1 cellular context compared by ENCODE assay signal in the genomic region with DNA sequence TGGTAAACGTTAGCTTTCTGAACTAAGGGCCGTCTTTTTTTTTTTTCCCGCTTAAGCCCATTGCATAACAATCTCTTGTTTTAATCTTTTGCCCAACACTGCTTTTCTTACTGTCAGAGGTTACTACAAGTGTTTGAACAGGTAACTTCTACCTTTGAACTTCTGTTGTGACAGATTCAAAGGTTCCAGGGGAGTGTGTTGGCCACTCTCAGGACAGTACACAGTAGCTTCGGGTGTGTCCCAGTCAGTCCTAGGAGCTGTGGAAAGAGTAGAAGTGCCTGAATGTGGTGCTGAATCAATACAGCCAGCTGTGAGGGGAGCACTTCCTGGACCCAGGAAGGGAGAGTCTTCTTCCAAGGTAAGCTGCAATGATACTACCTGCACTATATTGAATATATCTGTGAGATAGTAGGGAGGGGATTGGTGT.
TF ChIP-seq lines count a peak whose summit lies in the region.

A gene with protein sequence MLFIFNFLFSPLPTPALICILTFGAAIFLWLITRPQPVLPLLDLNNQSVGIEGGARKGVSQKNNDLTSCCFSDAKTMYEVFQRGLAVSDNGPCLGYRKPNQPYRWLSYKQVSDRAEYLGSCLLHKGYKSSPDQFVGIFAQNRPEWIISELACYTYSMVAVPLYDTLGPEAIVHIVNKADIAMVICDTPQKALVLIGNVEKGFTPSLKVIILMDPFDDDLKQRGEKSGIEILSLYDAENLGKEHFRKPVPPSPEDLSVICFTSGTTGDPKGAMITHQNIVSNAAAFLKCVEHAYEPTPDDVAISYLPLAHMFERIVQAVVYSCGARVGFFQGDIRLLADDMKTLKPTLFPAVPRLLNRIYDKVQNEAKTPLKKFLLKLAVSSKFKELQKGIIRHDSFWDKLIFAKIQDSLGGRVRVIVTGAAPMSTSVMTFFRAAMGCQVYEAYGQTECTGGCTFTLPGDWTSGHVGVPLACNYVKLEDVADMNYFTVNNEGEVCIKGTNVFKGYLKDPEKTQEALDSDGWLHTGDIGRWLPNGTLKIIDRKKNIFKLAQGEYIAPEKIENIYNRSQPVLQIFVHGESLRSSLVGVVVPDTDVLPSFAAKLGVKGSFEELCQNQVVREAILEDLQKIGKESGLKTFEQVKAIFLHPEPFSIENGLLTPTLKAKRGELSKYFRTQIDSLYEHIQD (plus strand): TSS at position 205 of the 427 bp plus-strand sequence. CDS start 20,831 bp downstream, outside the sequence.

TF ChIP-seq in HepG2, 621 proteins besides CTCF, POLR2A, EP300 and RAD21 (continued from another document and continues in another):
- TF ChIP-seq, protein P1, sequence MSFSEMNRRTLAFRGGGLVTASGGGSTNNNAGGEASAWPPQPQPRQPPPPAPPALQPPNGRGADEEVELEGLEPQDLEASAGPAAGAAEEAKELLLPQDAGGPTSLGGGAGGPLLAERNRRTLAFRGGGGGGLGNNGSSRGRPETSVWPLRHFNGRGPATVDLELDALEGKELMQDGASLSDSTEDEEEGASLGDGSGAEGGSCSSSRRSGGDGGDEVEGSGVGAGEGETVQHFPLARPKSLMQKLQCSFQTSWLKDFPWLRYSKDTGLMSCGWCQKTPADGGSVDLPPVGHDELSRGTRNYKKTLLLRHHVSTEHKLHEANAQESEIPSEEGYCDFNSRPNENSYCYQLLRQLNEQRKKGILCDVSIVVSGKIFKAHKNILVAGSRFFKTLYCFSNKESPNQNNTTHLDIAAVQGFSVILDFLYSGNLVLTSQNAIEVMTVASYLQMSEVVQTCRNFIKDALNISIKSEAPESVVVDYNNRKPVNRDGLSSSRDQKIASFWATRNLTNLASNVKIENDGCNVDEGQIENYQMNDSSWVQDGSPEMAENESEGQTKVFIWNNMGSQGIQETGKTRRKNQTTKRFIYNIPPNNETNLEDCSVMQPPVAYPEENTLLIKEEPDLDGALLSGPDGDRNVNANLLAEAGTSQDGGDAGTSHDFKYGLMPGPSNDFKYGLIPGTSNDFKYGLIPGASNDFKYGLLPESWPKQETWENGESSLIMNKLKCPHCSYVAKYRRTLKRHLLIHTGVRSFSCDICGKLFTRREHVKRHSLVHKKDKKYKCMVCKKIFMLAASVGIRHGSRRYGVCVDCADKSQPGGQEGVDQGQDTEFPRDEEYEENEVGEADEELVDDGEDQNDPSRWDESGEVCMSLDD (CRISPR knock-in tag; IDR thresholded peaks at IDR 0.05; ENCODE audit: borderline replicate concordance): no peak
- TF ChIP-seq PAF1 (CRISPR knock-in tag; IDR thresholded peaks at IDR 0.05) (no peak), RFX5 (IDR thresholded peaks at IDR 0.05; ENCODE audit: low read depth, low read length) (no peak), ZNF12 (CRISPR knock-in tag; IDR thresholded peaks at IDR 0.05) (peak; percentile 16; the same call in 1 of the 2 replicates), ZNF644 (CRISPR knock-in tag; IDR thresholded peaks at IDR 0.05; ENCODE audit: low read depth) (peak; percentile 58; the same call in 1 of the 2 replicates), BRD4 (CRISPR knock-in tag; IDR thresholded peaks at IDR 0.05) (no peak), SP5 (CRISPR knock-in tag; IDR thresholded peaks at IDR 0.05; ENCODE audit: borderline replicate concordance, low read depth) (peak; percentile 34; the same call in 1 of the 2 replicates), ZNF788 (CRISPR knock-in tag; IDR thresholded peaks at IDR 0.05; ENCODE audit: borderline replicate concordance) (no peak), ZBTB7B (CRISPR knock-in tag; IDR thresholded peaks at IDR 0.05) (peak; percentile 76; the same call in 1 of the 2 replicates), GLI4 (CRISPR knock-in tag; IDR thresholded peaks at IDR 0.05; ENCODE audit: borderline replicate concordance) (no peak), ZNF562 (CRISPR knock-in tag; IDR thresholded peaks at IDR 0.05; ENCODE audit: borderline replicate concordance) (no peak), HNRNPK (IDR thresholded peaks at IDR 0.05; ENCODE audit: low read depth, low read length, poor library complexity, severe bottlenecking) (no peak), ZNF629 (CRISPR knock-in tag; conservative IDR thresholded peaks at IDR 0.05) (no peak), MEIS2 (CRISPR knock-in tag; IDR thresholded peaks at IDR 0.05) (0 out of 2 replicates have a peak, but pooled peaks have one; percentile 58), STAT5B (CRISPR knock-in tag; IDR thresholded peaks at IDR 0.05) (no peak), ZSCAN29 (CRISPR knock-in tag; conservative IDR thresholded peaks at IDR 0.05) (no peak), ZMYM2 (CRISPR knock-in tag; IDR thresholded peaks at IDR 0.05) (peak; percentile 72), NRL (CRISPR knock-in tag; IDR thresholded peaks at IDR 0.05; ENCODE audit: borderline replicate concordance) (no peak), LCORL (IDR thresholded peaks at IDR 0.05) (peak; percentile 58; the same call in 1 of the 2 replicates), LCORL (CRISPR knock-in tag; IDR thresholded peaks at IDR 0.05) (peak; percentile 82), FOXC1 (CRISPR knock-in tag; IDR thresholded peaks at IDR 0.05; ENCODE audit: borderline replicate concordance) (no peak), NCOA2 (CRISPR knock-in tag; IDR thresholded peaks at IDR 0.05) (peak; percentile 87), SUZ12 (IDR thresholded peaks at IDR 0.05; ENCODE audit: low read depth, low read length) (no peak), ZNF614 (CRISPR knock-in tag; IDR thresholded peaks at IDR 0.05; ENCODE audit: borderline replicate concordance) (no peak), ZNF746 (CRISPR knock-in tag; IDR thresholded peaks at IDR 0.05) (no peak), CHCHD3 (CRISPR knock-in tag; IDR thresholded peaks at IDR 0.05) (no peak), MYNN (CRISPR knock-in tag; IDR thresholded peaks at IDR 0.05; ENCODE audit: low read depth) (no peak), SIN3A (IDR thresholded peaks at IDR 0.05; ENCODE audit: borderline replicate concordance, low read depth, low read length) (peak; percentile 77; the same call in 1 of the 2 replicates), JARID2 (CRISPR knock-in tag; IDR thresholded peaks at IDR 0.05; ENCODE audit: insufficient replicate concordance) (no peak), ZNF772 (CRISPR knock-in tag; IDR thresholded peaks at IDR 0.05) (no peak), ZNF777 (CRISPR knock-in tag; IDR thresholded peaks at IDR 0.05) (no peak), ZNF101 (CRISPR knock-in tag; IDR thresholded peaks at IDR 0.05; ENCODE audit: borderline replicate concordance, low read depth) (no peak), ZNF724P (CRISPR knock-in tag; IDR thresholded peaks at IDR 0.05; ENCODE audit: borderline replicate concordance) (no peak), SOX13 (IDR thresholded peaks at IDR 0.05) (peak; percentile 81), SOX13 (CRISPR knock-in tag; conservative IDR thresholded peaks at IDR 0.05 in 1 of 2, IDR thresholded peaks at IDR 0.05 in 1 of 2) (peak in 1 of 2 experiments; percentile 91; a peak in 2 of 4 replicates)
- TF ChIP-seq, protein P2, sequence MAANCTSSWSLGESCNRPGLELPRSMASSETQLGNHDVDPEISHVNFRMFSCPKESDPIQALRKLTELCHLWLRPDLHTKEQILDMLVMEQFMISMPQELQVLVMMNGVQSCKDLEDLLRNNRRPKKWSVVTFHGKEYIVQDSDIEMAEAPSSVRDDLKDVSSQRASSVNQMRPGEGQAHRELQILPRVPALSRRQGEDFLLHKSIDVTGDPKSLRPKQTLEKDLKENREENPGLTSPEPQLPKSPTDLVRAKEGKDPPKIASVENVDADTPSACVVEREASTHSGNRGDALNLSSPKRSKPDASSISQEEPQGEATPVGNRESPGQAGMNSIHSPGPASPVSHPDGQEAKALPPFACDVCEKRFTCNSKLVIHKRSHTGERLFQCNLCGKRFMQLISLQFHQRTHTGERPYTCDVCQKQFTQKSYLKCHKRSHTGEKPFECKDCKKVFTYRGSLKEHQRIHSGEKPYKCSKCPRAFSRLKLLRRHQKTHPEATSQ (CRISPR knock-in tag; IDR thresholded peaks at IDR 0.05; ENCODE audit: borderline replicate concordance): peak; percentile 39; the same call in 1 of the 2 replicates
- TF ChIP-seq, protein P3, sequence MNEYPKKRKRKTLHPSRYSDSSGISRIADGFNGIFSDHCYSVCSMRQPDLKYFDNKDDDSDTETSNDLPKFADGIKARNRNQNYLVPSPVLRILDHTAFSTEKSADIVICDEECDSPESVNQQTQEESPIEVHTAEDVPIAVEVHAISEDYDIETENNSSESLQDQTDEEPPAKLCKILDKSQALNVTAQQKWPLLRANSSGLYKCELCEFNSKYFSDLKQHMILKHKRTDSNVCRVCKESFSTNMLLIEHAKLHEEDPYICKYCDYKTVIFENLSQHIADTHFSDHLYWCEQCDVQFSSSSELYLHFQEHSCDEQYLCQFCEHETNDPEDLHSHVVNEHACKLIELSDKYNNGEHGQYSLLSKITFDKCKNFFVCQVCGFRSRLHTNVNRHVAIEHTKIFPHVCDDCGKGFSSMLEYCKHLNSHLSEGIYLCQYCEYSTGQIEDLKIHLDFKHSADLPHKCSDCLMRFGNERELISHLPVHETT (CRISPR knock-in tag; conservative IDR thresholded peaks at IDR 0.05): no peak
- TF ChIP-seq, protein P4, sequence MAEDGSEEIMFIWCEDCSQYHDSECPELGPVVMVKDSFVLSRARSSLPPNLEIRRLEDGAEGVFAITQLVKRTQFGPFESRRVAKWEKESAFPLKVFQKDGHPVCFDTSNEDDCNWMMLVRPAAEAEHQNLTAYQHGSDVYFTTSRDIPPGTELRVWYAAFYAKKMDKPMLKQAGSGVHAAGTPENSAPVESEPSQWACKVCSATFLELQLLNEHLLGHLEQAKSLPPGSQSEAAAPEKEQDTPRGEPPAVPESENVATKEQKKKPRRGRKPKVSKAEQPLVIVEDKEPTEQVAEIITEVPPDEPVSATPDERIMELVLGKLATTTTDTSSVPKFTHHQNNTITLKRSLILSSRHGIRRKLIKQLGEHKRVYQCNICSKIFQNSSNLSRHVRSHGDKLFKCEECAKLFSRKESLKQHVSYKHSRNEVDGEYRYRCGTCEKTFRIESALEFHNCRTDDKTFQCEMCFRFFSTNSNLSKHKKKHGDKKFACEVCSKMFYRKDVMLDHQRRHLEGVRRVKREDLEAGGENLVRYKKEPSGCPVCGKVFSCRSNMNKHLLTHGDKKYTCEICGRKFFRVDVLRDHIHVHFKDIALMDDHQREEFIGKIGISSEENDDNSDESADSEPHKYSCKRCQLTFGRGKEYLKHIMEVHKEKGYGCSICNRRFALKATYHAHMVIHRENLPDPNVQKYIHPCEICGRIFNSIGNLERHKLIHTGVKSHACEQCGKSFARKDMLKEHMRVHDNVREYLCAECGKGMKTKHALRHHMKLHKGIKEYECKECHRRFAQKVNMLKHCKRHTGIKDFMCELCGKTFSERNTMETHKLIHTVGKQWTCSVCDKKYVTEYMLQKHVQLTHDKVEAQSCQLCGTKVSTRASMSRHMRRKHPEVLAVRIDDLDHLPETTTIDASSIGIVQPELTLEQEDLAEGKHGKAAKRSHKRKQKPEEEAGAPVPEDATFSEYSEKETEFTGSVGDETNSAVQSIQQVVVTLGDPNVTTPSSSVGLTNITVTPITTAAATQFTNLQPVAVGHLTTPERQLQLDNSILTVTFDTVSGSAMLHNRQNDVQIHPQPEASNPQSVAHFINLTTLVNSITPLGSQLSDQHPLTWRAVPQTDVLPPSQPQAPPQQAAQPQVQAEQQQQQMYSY (CRISPR knock-in tag; IDR thresholded peaks at IDR 0.05): no peak
- TF ChIP-seq, protein P5, sequence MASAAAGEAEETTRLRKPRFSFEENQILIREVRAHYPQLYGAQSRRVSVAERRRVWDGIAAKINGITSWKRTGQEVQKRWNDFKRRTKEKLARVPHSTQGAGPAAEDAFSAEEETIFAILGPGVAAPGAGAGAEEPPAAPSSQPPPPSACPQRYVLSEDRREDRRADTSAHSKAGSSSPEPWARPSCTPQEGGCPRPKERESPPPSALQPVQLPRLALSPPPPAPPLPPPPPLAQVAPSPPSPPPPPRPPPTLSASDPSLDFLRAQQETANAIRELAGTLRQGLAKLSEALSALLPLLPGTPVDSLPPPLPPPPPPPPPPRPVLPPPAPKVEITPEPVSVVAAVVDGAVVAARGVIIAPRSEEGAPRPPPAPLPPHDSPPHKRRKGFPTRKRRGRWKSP (CRISPR knock-in tag; IDR thresholded peaks at IDR 0.05): no peak; the same call in 1 of the 2 replicates
- TF ChIP-seq, protein P6, sequence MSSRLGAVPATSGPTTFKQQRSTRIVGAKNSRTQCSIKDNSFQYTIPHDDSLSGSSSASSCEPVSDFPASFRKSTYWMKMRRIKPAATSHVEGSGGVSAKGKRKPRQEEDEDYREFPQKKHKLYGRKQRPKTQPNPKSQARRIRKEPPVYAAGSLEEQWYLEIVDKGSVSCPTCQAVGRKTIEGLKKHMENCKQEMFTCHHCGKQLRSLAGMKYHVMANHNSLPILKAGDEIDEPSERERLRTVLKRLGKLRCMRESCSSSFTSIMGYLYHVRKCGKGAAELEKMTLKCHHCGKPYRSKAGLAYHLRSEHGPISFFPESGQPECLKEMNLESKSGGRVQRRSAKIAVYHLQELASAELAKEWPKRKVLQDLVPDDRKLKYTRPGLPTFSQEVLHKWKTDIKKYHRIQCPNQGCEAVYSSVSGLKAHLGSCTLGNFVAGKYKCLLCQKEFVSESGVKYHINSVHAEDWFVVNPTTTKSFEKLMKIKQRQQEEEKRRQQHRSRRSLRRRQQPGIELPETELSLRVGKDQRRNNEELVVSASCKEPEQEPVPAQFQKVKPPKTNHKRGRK (CRISPR knock-in tag; IDR thresholded peaks at IDR 0.05): no peak
- TF ChIP-seq, protein P7, sequence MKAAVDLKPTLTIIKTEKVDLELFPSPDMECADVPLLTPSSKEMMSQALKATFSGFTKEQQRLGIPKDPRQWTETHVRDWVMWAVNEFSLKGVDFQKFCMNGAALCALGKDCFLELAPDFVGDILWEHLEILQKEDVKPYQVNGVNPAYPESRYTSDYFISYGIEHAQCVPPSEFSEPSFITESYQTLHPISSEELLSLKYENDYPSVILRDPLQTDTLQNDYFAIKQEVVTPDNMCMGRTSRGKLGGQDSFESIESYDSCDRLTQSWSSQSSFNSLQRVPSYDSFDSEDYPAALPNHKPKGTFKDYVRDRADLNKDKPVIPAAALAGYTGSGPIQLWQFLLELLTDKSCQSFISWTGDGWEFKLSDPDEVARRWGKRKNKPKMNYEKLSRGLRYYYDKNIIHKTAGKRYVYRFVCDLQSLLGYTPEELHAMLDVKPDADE (CRISPR knock-in tag; IDR thresholded peaks at IDR 0.05): no peak
- TF ChIP-seq, protein P8, sequence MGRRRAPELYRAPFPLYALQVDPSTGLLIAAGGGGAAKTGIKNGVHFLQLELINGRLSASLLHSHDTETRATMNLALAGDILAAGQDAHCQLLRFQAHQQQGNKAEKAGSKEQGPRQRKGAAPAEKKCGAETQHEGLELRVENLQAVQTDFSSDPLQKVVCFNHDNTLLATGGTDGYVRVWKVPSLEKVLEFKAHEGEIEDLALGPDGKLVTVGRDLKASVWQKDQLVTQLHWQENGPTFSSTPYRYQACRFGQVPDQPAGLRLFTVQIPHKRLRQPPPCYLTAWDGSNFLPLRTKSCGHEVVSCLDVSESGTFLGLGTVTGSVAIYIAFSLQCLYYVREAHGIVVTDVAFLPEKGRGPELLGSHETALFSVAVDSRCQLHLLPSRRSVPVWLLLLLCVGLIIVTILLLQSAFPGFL (CRISPR knock-in tag; IDR thresholded peaks at IDR 0.05): no peak
- TF ChIP-seq, protein P9, sequence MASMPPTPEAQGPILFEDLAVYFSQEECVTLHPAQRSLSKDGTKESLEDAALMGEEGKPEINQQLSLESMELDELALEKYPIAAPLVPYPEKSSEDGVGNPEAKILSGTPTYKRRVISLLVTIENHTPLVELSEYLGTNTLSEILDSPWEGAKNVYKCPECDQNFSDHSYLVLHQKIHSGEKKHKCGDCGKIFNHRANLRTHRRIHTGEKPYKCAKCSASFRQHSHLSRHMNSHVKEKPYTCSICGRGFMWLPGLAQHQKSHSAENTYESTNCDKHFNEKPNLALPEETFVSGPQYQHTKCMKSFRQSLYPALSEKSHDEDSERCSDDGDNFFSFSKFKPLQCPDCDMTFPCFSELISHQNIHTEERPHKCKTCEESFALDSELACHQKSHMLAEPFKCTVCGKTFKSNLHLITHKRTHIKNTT (CRISPR knock-in tag; IDR thresholded peaks at IDR 0.05): no peak
